Comparison of ENCODE assay signal across 17 cellular contexts in genomic region chr19:45764947-45765346, GRCh38. TPM values are rescaled to one million over a fixed set of nuclear protein-coding genes. Genes with fewer than 3 reads are reported as not detected.
DNase-seq lines count a peak whose midpoint lies in the region; ATAC-seq and TF ChIP-seq lines count a peak whose summit lies in the region.
"Had no signal": no experiment of that assay in that cellular context is flagged by ENCODE, and none has a peak within 500 bp of the region (broad histone marks: within the 10 kb centered on the region; RNA-seq: fewer than 3 reads in every experiment).

No MANE protein-coding gene starts in this region.

- POLR2A ChIA-PET in RWPE1 (lab: Yijun Ruan, JAX; ENCODE audit: low non-redundant PET): interaction anchor here (0.6 kb wide), 2 partner anchors 49 to 93 kb away, joined by 3 read pairs; no protein-coding TSS in a partner anchor

- H3K36me3 ChIP-seq in right atrium auricular region: no peaks in the 10 kb centered on the region
- H3K36me3 ChIP-seq in trophoblast cell (ENCODE audit: control insufficient read depth in 1 of 2, insufficient read depth in 2 of 2, low read length in 2 of 2): no peaks in the 10 kb centered on the region

- H2AK5ac ChIP-seq in trophoblast cell (ENCODE audit: low read length): peak overlapping the region; percentile 36

- TF ChIP-seq CTCF in RWPE1 (conservative IDR thresholded peaks at IDR 0.05; ENCODE audit: low read depth) (no peak), right atrium auricular region (IDR thresholded peaks at IDR 0.05) (no peak)

- H3K23ac ChIP-seq in trophoblast cell (ENCODE audit: low read length): no peak overlapping the region

- peak overlapping the region; percentile 15 for H2BK12ac ChIP-seq in trophoblast cell (ENCODE audit: low read length)

- H2AFZ ChIP-seq in trophoblast cell (ENCODE audit: insufficient read depth, low read length, poor library complexity): no peak overlapping the region

- H3K27me3 ChIP-seq in right atrium auricular region (no peaks in the 10 kb centered on the region), trophoblast cell (ENCODE audit: insufficient read depth, low read length) (no peaks in the 10 kb centered on the region)

- H4K12ac ChIP-seq in trophoblast cell (ENCODE audit: low read depth, low read length): no peak overlapping the region

- WGBS in trophoblast cell (ENCODE audit: extremely low coverage, insufficient coverage, insufficient read length): no CpG with 5 or more reads among the region's 10 CpGs

- H4K8ac ChIP-seq in trophoblast cell (ENCODE audit: low read depth, low read length): no peak overlapping the region

- no peak overlapping the region for H3K14ac ChIP-seq in trophoblast cell (ENCODE audit: low read length)

- no peak overlapping the region for H3K9ac ChIP-seq in trophoblast cell (ENCODE audit: low read length)

- no peak overlapping the region for H3K4ac ChIP-seq in trophoblast cell (ENCODE audit: low read depth, low read length)

- H2BK5ac ChIP-seq in trophoblast cell (ENCODE audit: low read depth, low read length, poor library complexity): no peak overlapping the region

- no peaks in the 10 kb centered on the region for H3K9me3 ChIP-seq in right atrium auricular region
- peaks cover 2% of the 10 kb centered on the region for H3K9me3 ChIP-seq in trophoblast cell (ENCODE audit: insufficient read depth, low read depth, low read length)

- H3K4me1 ChIP-seq in right atrium auricular region (peaks cover 0 to 63% of the 10 kb centered on the region in 2 donors), trophoblast cell (ENCODE audit: control insufficient read depth in 1 of 2, insufficient read depth in 2 of 2, low read length in 2 of 2) (peaks cover 13 to 18% of the 10 kb centered on the region in 2 experiments)

- peaks cover 12% of the 10 kb centered on the region for H3K79me2 ChIP-seq in trophoblast cell (ENCODE audit: control insufficient read depth, insufficient read depth, low read length, poor library complexity)

- H3K18ac ChIP-seq in trophoblast cell (ENCODE audit: low read length): no peak overlapping the region

- peak; percentile 14 for DNase-seq in 8988T
- DNase-seq in RWPE1 (ENCODE audit: low spot score): no peak
- no peak for DNase-seq in right atrium auricular region (ENCODE audit: low spot score)
- DNase-seq in trophoblast cell: no peak
- DNase-seq in stimulated activated CD4-positive, alpha-beta T cell treated with anti-CD3 and anti-CD28 coated beads, Interleukin-15, amount 100 ng/mL, for 24 hours: no peak
- no peak for DNase-seq in effector CD8-positive, alpha-beta T cell (lab: John Stamatoyannopoulos, UW)
- DNase-seq: activated CD4-positive, alpha-beta T cell treated with anti-CD3 and anti-CD28 coated beads for 4 hours; activated T-cell treated with anti-CD3 and anti-CD28 coated beads, Interleukin-2, amount 50 U/mL, for 24 hours; DMS 273 treated with DMSO at 0.1 percent for 48 hours; KBM-7; NCI-H146; NCI-H524; T-helper 2 cell had no signal

- H3K27ac ChIP-seq in RWPE1: peak overlapping the region; percentile 98
- peak overlapping the region; percentile 93 to 96 for H3K27ac ChIP-seq in right atrium auricular region
- H3K27ac ChIP-seq in trophoblast cell (ENCODE audit: low read depth, low read length): no peak overlapping the region

- H2BK120ac ChIP-seq in trophoblast cell (ENCODE audit: insufficient read depth, low read length, poor library complexity): no peak overlapping the region

- H4K91ac ChIP-seq in trophoblast cell (ENCODE audit: low read depth, low read length): no peak overlapping the region

- H3K4me2 ChIP-seq in trophoblast cell (ENCODE audit: low read length): no peak overlapping the region

- ATAC-seq in GM18519 (IDR thresholded peaks at IDR 0.05; ENCODE audit: low FRiP score, unreplicated experiment): no peak
- ATAC-seq in HG02870 (IDR thresholded peaks at IDR 0.05; ENCODE audit: unreplicated experiment): no peak

- H3K4me3 ChIP-seq in right atrium auricular region: peak overlapping the region in 1 of 2 donors; percentile 11
- no peak overlapping the region for H3K4me3 ChIP-seq in trophoblast cell (ENCODE audit: low read depth, low read length)

- CTCF ChIA-PET in RWPE1 (lab: Yijun Ruan, JAX): no interaction called here

- H3K79me1 ChIP-seq in trophoblast cell (ENCODE audit: low read length): peaks cover 24% of the 10 kb centered on the region

RNA-seq across cellular contexts. Expression of gene SIX5, which starts 4.1 kb away (rescaled TPM):
- total RNA-seq in right atrium auricular region: 10 to 100 TPM in 1 of 2 donors, 1 to 10 TPM in 1; 9.3 to 18.6 TPM
- 15.7 and 16.4 TPM in 2 replicates for polyA plus RNA-seq in trophoblast cell (2013)

RNA-seq across cellular contexts. Expression of gene DMPK, which starts 17.3 kb away (rescaled TPM):
- total RNA-seq in right atrium auricular region: 100 to 1,000 TPM; 107 to 214 TPM
- polyA plus RNA-seq in trophoblast cell (2013): 17.0 and 18.3 TPM in 2 replicates

RNA-seq across cellular contexts. Expression of gene DMWD, which starts 27.7 kb away (rescaled TPM):
- 10 to 100 TPM; 41.5 to 55.9 TPM for total RNA-seq in right atrium auricular region
- 26.0 and 26.5 TPM in 2 replicates for polyA plus RNA-seq in trophoblast cell (2013)

RNA-seq across cellular contexts. Expression of gene MEIOSIN, which starts 31.7 kb away (rescaled TPM):
- total RNA-seq in right atrium auricular region: under 1 TPM; 0.78 to 0.90 TPM
- 0.01 and 0.03 TPM in 2 replicates for polyA plus RNA-seq in trophoblast cell (2013)
- total RNA-seq: RPMI7951, temporal lobe had no signal

RNA-seq across cellular contexts. Expression of gene FBXO46, which starts 34.3 kb away (rescaled TPM):
- total RNA-seq in right atrium auricular region: 10 to 100 TPM; 11.6 to 12.1 TPM
- 21.9 and 23.0 TPM in 2 replicates for polyA plus RNA-seq in trophoblast cell (2013)
